10 cellular contexts compared by ENCODE assay signal in genomic region chr3:172321035-172321434, GRCh38.
DNase-seq lines count a peak whose midpoint lies in the region; ATAC-seq and TF ChIP-seq lines count a peak whose summit lies in the region.
"Had no signal": no experiment of that assay in that cellular context is flagged by ENCODE, and none has a peak within 500 bp of the region (broad histone marks: within the 10 kb centered on the region; RNA-seq: fewer than 3 reads in every experiment).

No MANE protein-coding gene starts in this region.

- H3K9ac ChIP-seq in liver (ENCODE audit: low read depth in 1 of 2, low read length in 2 of 2), result no peak overlapping the region

- H3K9me3 Mint-ChIP-seq in Calu3 (ENCODE audit: low read depth, unreplicated experiment), result no peaks in the 10 kb centered on the region

- BruUV-seq in Calu3 (replicated peaks; lab: Mats Ljungman, UMichigan), result no TSS peak

- DNase-seq in Calu3 (no peak), RKO (ENCODE audit: low spot score) (peak; percentile 11), GM19238 (ENCODE audit: insufficient read length, low spot score) (no peak), amygdala (lab: John Stamatoyannopoulos, UW) (no peak), NCI-H226 (no peak)
- no peak for DNase-seq in activated CD4-positive, alpha-beta T cell treated with anti-CD3 and anti-CD28 coated beads, Interleukin-2, amount 50 U/mL, for 1 hour
- DNase-seq: NCI-H774 had no signal

- H3K27ac Mint-ChIP-seq in Calu3 (ENCODE audit: unreplicated experiment), result peak overlapping the region; percentile 99

- H3K36me3 Mint-ChIP-seq in Calu3 (ENCODE audit: insufficient read depth, unreplicated experiment), result peaks cover 96% of the 10 kb centered on the region

- H3K4me1 ChIP-seq in liver (ENCODE audit: control insufficient read depth in 4 of 4, insufficient read depth in 4 of 4, low read length in 3 of 4), result peaks cover 2 to 16% (median 13%) of the 10 kb centered on the region in 4 donors

- CTCF ChIA-PET in Calu3 (lab: Charles Lee), result interaction anchor here (1.0 to 1.4 kb wide), 2 partner anchors 41 to 487 kb away, joined by 3 read pairs; no protein-coding TSS in a partner anchor

- H3K9me3 ChIP-seq in liver (ENCODE audit: control insufficient read depth in 4 of 4, low read length in 3 of 4), result no peaks in the 10 kb centered on the region

- no peaks in the 10 kb centered on the region for H3K27me3 ChIP-seq in liver (ENCODE audit: control insufficient read depth in 4 of 4, insufficient read depth in 4 of 4, low read length in 3 of 4)

- peaks cover 60% of the 10 kb centered on the region for H3K4me1 Mint-ChIP-seq in Calu3 (ENCODE audit: low read depth, unreplicated experiment)

- 79% methylated on average over 2 of the region's 2 CpGs for WGBS in liver

- peaks cover 3 to 25% (median 16%) of the 10 kb centered on the region in 4 donors for H3K36me3 ChIP-seq in liver (ENCODE audit: control insufficient read depth in 4 of 4, insufficient read depth in 3 of 4, low read depth in 1 of 4, low read length in 3 of 4)

- TF ChIP-seq RAD21 in liver (IDR thresholded peaks at IDR 0.05), result no peak

- no peak overlapping the region for H3K27ac ChIP-seq in liver (ENCODE audit: low read depth in 1 of 2, low read length in 2 of 2)
- H3K27ac ChIP-seq: VCaP had no signal

- TF ChIP-seq CTCF in Calu3 (IDR thresholded peaks at IDR 0.05; ENCODE audit: unreplicated experiment), result no peak
- TF ChIP-seq CTCF in liver (IDR thresholded peaks at IDR 0.05; ENCODE audit: low read depth, low read length, missing input control), result peak; percentile 7

- no peaks in the 10 kb centered on the region for H3K27me3 Mint-ChIP-seq in Calu3 (ENCODE audit: unreplicated experiment)

- intact Hi-C loops in Calu3 (cut with micrococcal nuclease; ENCODE audit: unreplicated experiment), result no loop called here

- peak; percentile 50 for ATAC-seq in GM21786 (IDR thresholded peaks at IDR 0.05; ENCODE audit: unreplicated experiment)

- H3K4me3 Mint-ChIP-seq in Calu3 (ENCODE audit: low read depth, unreplicated experiment), result no peak overlapping the region

- H3K4me3 ChIP-seq in liver (ENCODE audit: low read depth in 1 of 3, low read length in 3 of 3), result no peak overlapping the region

TF ChIP-seq in liver, 16 proteins besides CTCF, POLR2A, EP300 and RAD21:
- TF ChIP-seq TAF1 (conservative IDR thresholded peaks at IDR 0.05) (no peak), YY1 (IDR thresholded peaks at IDR 0.05) (no peak), NR2F2 (IDR thresholded peaks at IDR 0.05) (no peak)
